Comparison of ENCODE assay signal across 13 cellular contexts in the genomic region with DNA sequence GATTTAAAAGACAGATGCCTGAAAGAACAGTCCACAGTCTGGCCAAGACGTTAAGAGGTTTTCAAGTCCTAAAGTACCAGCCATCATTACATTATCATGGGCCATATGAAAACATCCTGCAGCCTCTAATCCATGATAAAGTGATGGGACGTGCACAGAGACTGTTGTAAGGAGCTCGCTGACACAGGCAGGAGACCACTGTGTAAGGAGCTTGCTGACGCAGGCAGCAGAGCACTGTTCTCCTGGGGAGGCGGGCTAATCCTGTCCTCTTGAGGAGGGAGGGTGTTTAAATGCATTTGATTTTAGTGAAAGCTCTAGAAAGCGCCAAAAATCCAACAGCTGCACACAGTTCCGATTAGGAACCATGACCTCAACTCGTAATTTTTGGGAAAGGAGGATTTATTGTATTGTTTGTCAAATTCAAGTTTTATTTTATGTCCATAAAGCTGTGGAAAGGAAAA. TPM values are rescaled to one million over a fixed set of nuclear protein-coding genes. Genes with fewer than 3 reads are reported as not detected.
A peak's percentile ranks its signal among the peaks of the same experiment; 100 is the strongest.
DNase-seq lines count a peak whose midpoint lies in the region; ATAC-seq, FAIRE-seq and TF ChIP-seq lines count a peak whose summit lies in the region.
"Had no signal": no experiment of that assay in that cellular context is flagged by ENCODE, and none has a peak within 500 bp of the region (broad histone marks: within the 10 kb centered on the region; RNA-seq: fewer than 3 reads in every experiment).

No MANE protein-coding gene starts in this region.

- H3K27me3 ChIP-seq in HUES64 (ENCODE audit: insufficient read depth, low read length), result no peaks in the 10 kb centered on the region
- H3K27me3 ChIP-seq in astrocyte (ENCODE audit: insufficient read depth, low read length), result no peaks in the 10 kb centered on the region
- H3K27me3 ChIP-seq in hepatocyte, result no peaks in the 10 kb centered on the region
- no peaks in the 10 kb centered on the region for H3K27me3 ChIP-seq in gastrocnemius medialis

- H3K27me3 Mint-ChIP-seq in astrocyte (ENCODE audit: low read depth, unreplicated experiment), result no peaks in the 10 kb centered on the region
- H3K27me3 Mint-ChIP-seq in activated naive CD4-positive, alpha-beta T cell treated with anti-CD3 and anti-CD28 coated beads for 36 hours (ENCODE audit: low read depth), result no peaks in the 10 kb centered on the region
- H3K27me3 Mint-ChIP-seq: activated naive CD4-positive, alpha-beta T cell treated with anti-CD3 and anti-CD28 coated beads, Interleukin-2, amount 50 U/mL, for 24 hours; CD4-positive, CD25-positive, alpha-beta regulatory T cell had no signal

- peak overlapping the region; percentile 54 for H3K27ac ChIP-seq in HUES64 (ENCODE audit: low read depth, low read length)
- no peak overlapping the region for H3K27ac ChIP-seq in astrocyte (ENCODE audit: low read depth, low read length)
- H3K27ac ChIP-seq in hepatocyte, result peak overlapping the region; percentile 89
- H3K27ac ChIP-seq in gastrocnemius medialis, result peak overlapping the region; percentile 95 to 96 (median 96)

- no peak overlapping the region for H3K4me2 ChIP-seq in astrocyte (ENCODE audit: low read length)
- H3K4me2 ChIP-seq in hepatocyte, result peak overlapping the region; percentile 66

- H3K9me3 Mint-ChIP-seq in astrocyte (ENCODE audit: unreplicated experiment), result no peaks in the 10 kb centered on the region
- peaks cover 3% of the 10 kb centered on the region for H3K9me3 Mint-ChIP-seq in activated naive CD4-positive, alpha-beta T cell treated with anti-CD3 and anti-CD28 coated beads for 36 hours
- H3K9me3 Mint-ChIP-seq: activated naive CD4-positive, alpha-beta T cell treated with anti-CD3 and anti-CD28 coated beads, Interleukin-2, amount 50 U/mL, for 24 hours had no signal

- in situ Hi-C loops in gastrocnemius medialis (cut with MboI; ENCODE audit: low sequenced_read_pairs in 4 of 4), result no loop called here

- TF ChIP-seq CTCF in astrocyte (IDR thresholded peaks at IDR 0.05; ENCODE audit: insufficient read depth, low read depth, low read length) (no peak), hepatocyte (IDR thresholded peaks at IDR 0.05; ENCODE audit: poor library complexity) (no peak), gastrocnemius medialis (IDR thresholded peaks at IDR 0.05 in 4 of 5, conservative IDR thresholded peaks at IDR 0.05 in 1 of 5) (no peak)

- H3K4me1 ChIP-seq in HUES64 (ENCODE audit: insufficient read depth, low read length) (peaks cover 27% of the 10 kb centered on the region; the same call in 1 of the 2 replicates), astrocyte (ENCODE audit: insufficient read depth, low read length) (peaks cover 12% of the 10 kb centered on the region), hepatocyte (ENCODE audit: insufficient read depth) (peaks cover 46% of the 10 kb centered on the region), gastrocnemius medialis (peaks cover 73 to 78% of the 10 kb centered on the region in 2 donors)

- no peak overlapping the region for H3K4me3 Mint-ChIP-seq in astrocyte (ENCODE audit: unreplicated experiment)
- H3K4me3 Mint-ChIP-seq in activated naive CD4-positive, alpha-beta T cell treated with anti-CD3 and anti-CD28 coated beads for 36 hours, result no peak overlapping the region
- H3K4me3 Mint-ChIP-seq: activated naive CD4-positive, alpha-beta T cell treated with anti-CD3 and anti-CD28 coated beads, Interleukin-2, amount 50 U/mL, for 24 hours had no signal

- no peaks in the 10 kb centered on the region for H3K9me3 ChIP-seq in HUES64 (ENCODE audit: insufficient read depth, low read depth, low read length)
- H3K9me3 ChIP-seq in astrocyte (ENCODE audit: insufficient read depth, low read depth, low read length), result no peaks in the 10 kb centered on the region
- H3K9me3 ChIP-seq in hepatocyte (ENCODE audit: low read depth), result no peaks in the 10 kb centered on the region
- H3K9me3 ChIP-seq in gastrocnemius medialis, result no peaks in the 10 kb centered on the region

- FAIRE-seq in astrocyte (lab: Jason Lieb, UNC), result no peak

- CTCF ChIA-PET in activated naive CD4-positive, alpha-beta T cell treated with anti-CD3 and anti-CD28 coated beads for 36 hours (lab: Charles Lee), result interaction anchor here (0.6 kb wide), 1 partner anchor 538 kb away, joined by 5 read pairs; no protein-coding TSS in a partner anchor

- H3K36me3 Mint-ChIP-seq in astrocyte (ENCODE audit: low read depth, unreplicated experiment), result peaks cover 6% of the 10 kb centered on the region
- H3K36me3 Mint-ChIP-seq in activated naive CD4-positive, alpha-beta T cell treated with anti-CD3 and anti-CD28 coated beads for 36 hours (ENCODE audit: low read depth), result peaks cover 2% of the 10 kb centered on the region
- H3K36me3 Mint-ChIP-seq: CD4-positive, CD25-positive, alpha-beta regulatory T cell had no signal

- DNase-seq in astrocyte (ENCODE audit: low read depth), result no peak
- DNase-seq in hepatocyte (ENCODE audit: low spot score), result peak; percentile 33
- no peak for DNase-seq in gastrocnemius medialis
- DNase-seq in activated naive CD4-positive, alpha-beta T cell treated with anti-CD3 and anti-CD28 coated beads for 36 hours, result no peak
- DNase-seq in KG1 (lab: John Stamatoyannopoulos, UW), result no peak
- DNase-seq: CD4-positive, CD25-positive, alpha-beta regulatory T cell; dorsolateral prefrontal cortex; midbrain; NCI-H1694 had no signal

- H3K9ac ChIP-seq in HUES64 (ENCODE audit: low read depth, low read length) (no peak overlapping the region), astrocyte (ENCODE audit: low read length) (no peak overlapping the region)

- H2AFZ ChIP-seq in astrocyte (ENCODE audit: low read depth, low read length), result no peak overlapping the region
- no peak overlapping the region for H2AFZ ChIP-seq in hepatocyte

- H4K20me1 ChIP-seq in astrocyte (ENCODE audit: insufficient read depth, low read length), result peaks cover 75% of the 10 kb centered on the region
- H4K20me1 ChIP-seq in hepatocyte (ENCODE audit: insufficient read depth, poor library complexity, severe bottlenecking), result no peaks in the 10 kb centered on the region

- WGBS in HUES64, result 77% methylated on average over 8 of the region's 8 CpGs
- WGBS in hepatocyte (ENCODE audit: low lambda C conversion rate, missing lambda C conversion rate), result 46% methylated on average over 8 of the region's 8 CpGs

- intact Hi-C loops in gastrocnemius medialis (cut with DNase I; ENCODE audit: low total_unique reads), result no loop called here
- intact Hi-C loops in activated naive CD4-positive, alpha-beta T cell treated with anti-CD3 and anti-CD28 coated beads for 36 hours (cut with micrococcal nuclease), result no loop called here

- ATAC-seq in gastrocnemius medialis (no peak), GM19328 (IDR thresholded peaks at IDR 0.05; ENCODE audit: unreplicated experiment) (no peak), GM21717 (IDR thresholded peaks at IDR 0.05; ENCODE audit: unreplicated experiment) (no peak)

- peak overlapping the region; percentile 51 for H3K27ac Mint-ChIP-seq in astrocyte (ENCODE audit: unreplicated experiment)
- H3K27ac Mint-ChIP-seq in activated naive CD4-positive, alpha-beta T cell treated with anti-CD3 and anti-CD28 coated beads for 36 hours, result no peak overlapping the region
- H3K27ac Mint-ChIP-seq: activated naive CD4-positive, alpha-beta T cell treated with anti-CD3 and anti-CD28 coated beads, Interleukin-2, amount 50 U/mL, for 24 hours had no signal

- no peak for TF ChIP-seq POLR2A in gastrocnemius medialis (IDR thresholded peaks at IDR 0.05)

- H3K4me1 Mint-ChIP-seq in astrocyte (ENCODE audit: low read depth, unreplicated experiment), result peaks cover 40% of the 10 kb centered on the region
- H3K4me1 Mint-ChIP-seq in activated naive CD4-positive, alpha-beta T cell treated with anti-CD3 and anti-CD28 coated beads for 36 hours (ENCODE audit: low read depth), result peaks cover 9% of the 10 kb centered on the region

- H3K36me3 ChIP-seq in HUES64 (ENCODE audit: insufficient read depth, low read length) (no peaks in the 10 kb centered on the region), astrocyte (ENCODE audit: insufficient read depth, low read length) (no peaks in the 10 kb centered on the region), hepatocyte (replicated peaks; ENCODE audit: insufficient read depth, low read depth) (no peaks in the 10 kb centered on the region), gastrocnemius medialis (no peaks in the 10 kb centered on the region)

- H3K79me2 ChIP-seq in astrocyte (ENCODE audit: insufficient read depth, low read length) (peaks cover 71% of the 10 kb centered on the region), hepatocyte (peaks cover 76% of the 10 kb centered on the region)

- H3K4me3 ChIP-seq in HUES64 (ENCODE audit: low read length), result no peak overlapping the region
- no peak overlapping the region for H3K4me3 ChIP-seq in astrocyte (ENCODE audit: insufficient read depth, low read depth, low read length)
- H3K4me3 ChIP-seq in hepatocyte, result no peak overlapping the region
- H3K4me3 ChIP-seq in gastrocnemius medialis, result peak overlapping the region in 3 of 4 donors; percentile 18 to 31 (median 24)
- H3K4me3 ChIP-seq: dorsolateral prefrontal cortex had no signal

- no peaks in the 10 kb centered on the region for H3K9me2 ChIP-seq in hepatocyte (replicated peaks; ENCODE audit: insufficient read depth)

RNA-seq across cellular contexts. Expression of a gene that starts 16.9 kb away (rescaled TPM):
- 12.4 TPM for polyA plus RNA-seq in HUES64 (2013, experiment 1 of 2)
- polyA plus RNA-seq in HUES64 (2013, experiment 2 of 2), result 13.9 TPM
- total RNA-seq in astrocyte, result 70.4 and 73.3 TPM in 2 replicates
- 24.3 and 24.4 TPM in 2 replicates for total RNA-seq in hepatocyte
- 36.5 and 64.2 TPM in 2 replicates for polyA plus RNA-seq in hepatocyte
- total RNA-seq in gastrocnemius medialis, result 1,000 to 10,000 TPM; 1,040 to 1,354 (median 1,121) TPM
- 1 to 10 TPM; 7.0 to 8.3 TPM for total RNA-seq in activated naive CD4-positive, alpha-beta T cell treated with anti-CD3 and anti-CD28 coated beads for 36 hours

Comparison
In these comparisons a context has a peak if more than half of its experiments do, and no peak if none do; other contexts are left out.
1. H3K4me3 ChIP-seq: peak in gastrocnemius medialis (3 of 4); none in HUES64 (single experiment), astrocyte (single experiment) and hepatocyte (single experiment).
2. RNA of a gene that starts 16.9 kb away (total RNA-seq): 1,040 to 1,354 TPM in gastrocnemius medialis; 70.4 to 73.3 TPM in astrocyte, 24.3 to 24.4 TPM in hepatocyte and 7.0 to 8.3 TPM in activated naive CD4-positive, alpha-beta T cell treated with anti-CD3 and anti-CD28 coated beads for 36 hours; every median in the first group is over 10 times any median in the second.